ENCODE assay signal across 17 cellular contexts in genomic region chr2:119178811-119179601, GRCh38. TPM values are rescaled to one million over a fixed set of nuclear protein-coding genes. Genes with fewer than 3 reads are reported as not detected.
DNase-seq lines count a peak whose midpoint lies in the region; ATAC-seq and TF ChIP-seq lines count a peak whose summit lies in the region.
"Had no signal": no experiment of that assay in that cellular context is flagged by ENCODE, and none has a peak within 500 bp of the region (broad histone marks: within the 10 kb centered on the region; RNA-seq: fewer than 3 reads in every experiment).

No MANE protein-coding gene starts in this region.

- H3K9me2 ChIP-seq in GM23248 (ENCODE audit: insufficient read depth), result no peaks in the 10 kb centered on the region

- no peaks in the 10 kb centered on the region for H3K79me2 ChIP-seq in GM23248 (ENCODE audit: insufficient read depth)

- no peak overlapping the region for H3K9ac ChIP-seq in GM23248

- no peaks in the 10 kb centered on the region for H3F3A ChIP-seq in GM23248 (ENCODE audit: insufficient read depth)

- H3K4me3 ChIP-seq in GM23248 (no peak overlapping the region), epithelial cell of proximal tubule (ENCODE audit: low read depth, low read length) (no peak overlapping the region)
- H3K4me3 ChIP-seq: gastroesophageal sphincter had no signal

- WGBS in GM23248 (ENCODE audit: low coverage in 1 of 2, low lambda C conversion rate in 2 of 2, missing lambda C conversion rate in 2 of 2), 2 experiments, result 82 to 84% methylated on average over 8 of the region's 8 CpGs

- in situ Hi-C loops in GM23248 (cut with MboI), result no loop called here

- no peaks in the 10 kb centered on the region for H3K9me3 ChIP-seq in GM23248 (ENCODE audit: low read depth)
- H3K9me3 ChIP-seq: gastroesophageal sphincter had no signal

- no peak overlapping the region for H3K4me2 ChIP-seq in GM23248 (ENCODE audit: unreplicated experiment)

- ATAC-seq in HG02970 (IDR thresholded peaks at IDR 0.05; ENCODE audit: low FRiP score, unreplicated experiment), result no peak
- ATAC-seq: activated T-helper 17 cell treated with anti-CD3 and anti-CD28 coated beads, Interleukin-2, amount 50 U/mL, for 72 hours; gastroesophageal sphincter had no signal

- H3K27me3 ChIP-seq in GM23248 (replicated peaks; ENCODE audit: insufficient read depth), result no peaks in the 10 kb centered on the region
- H3K27me3 ChIP-seq: gastroesophageal sphincter had no signal

- H3K27ac ChIP-seq in GM23248, result no peak overlapping the region
- H3K27ac ChIP-seq: gastroesophageal sphincter had no signal

- H2AFZ ChIP-seq in GM23248, result no peak overlapping the region

- no peaks in the 10 kb centered on the region for H3K36me3 ChIP-seq in GM23248 (ENCODE audit: low read depth)
- H3K36me3 ChIP-seq: gastroesophageal sphincter had no signal

- no peaks in the 10 kb centered on the region for H4K20me1 ChIP-seq in GM23248 (ENCODE audit: insufficient read depth)

- DNase-seq in GM23248, result peak; percentile 37
- peak; percentile 93 for DNase-seq in NCI-H1694 treated with DMSO at 0.1 percent for 48 hours (lab: John Stamatoyannopoulos, UW)
- DNase-seq in epithelial cell of proximal tubule (ENCODE audit: low read depth), result peak; percentile 39
- peak; percentile 90 for DNase-seq in renal cortical epithelial cell (ENCODE audit: low read depth)
- no peak for DNase-seq in NCI-H446 treated with DMSO at 0.1 percent for 48 hours (lab: John Stamatoyannopoulos, UW)
- DNase-seq in DMS114 treated with DMSO at 0.1 percent for 48 hours (lab: John Stamatoyannopoulos, UW; ENCODE audit: unreplicated experiment), result no peak
- DNase-seq: activated CD4-positive, alpha-beta T cell treated with anti-CD3 and anti-CD28 coated beads, Interleukin-2, amount 10 ng/mL, durations not matched to agents 7 days and 5 days; CD4-positive, alpha-beta memory T cell; effector memory CD4-positive, alpha-beta T cell; immature natural killer cell; naive B cell; NCI-H345; T-helper 2 cell had no signal

- no peak for TF ChIP-seq CTCF in epithelial cell of proximal tubule (conservative IDR thresholded peaks at IDR 0.05; ENCODE audit: low read depth, low read length)

- H3K4me1 ChIP-seq in GM23248 (ENCODE audit: insufficient read depth), result peaks cover 7% of the 10 kb centered on the region; the same call in 1 of the 2 replicates
- H3K4me1 ChIP-seq: gastroesophageal sphincter had no signal

RNA-seq across cellular contexts. Expression of gene C1QL2, which starts 20.5 kb away (rescaled TPM):
- not detected in 2 replicates for total RNA-seq in GM23248 (2014; rRNA removed; shearing (Covaris generic))
- polyA plus RNA-seq in GM23248 (2016; fragmentation: Nextera tagmentation; extraction: Ambion mirVana), result not detected in 2 replicates
- not detected in 2 replicates for total RNA-seq in epithelial cell of proximal tubule
- not detected in 2 replicates for total RNA-seq in renal cortical epithelial cell
- total RNA-seq: activated CD4-positive, alpha-beta T cell treated with anti-CD3 and anti-CD28 coated beads, Interleukin-2, amount 10 ng/mL, durations not matched to agents 7 days and 5 days; activated T-helper 17 cell treated with anti-CD3 and anti-CD28 coated beads, Interleukin-2, amount 50 U/mL, for 72 hours; CD4-positive, alpha-beta memory T cell; gastroesophageal sphincter; HT-29 had no signal
- polyA plus RNA-seq: CD4-positive, alpha-beta memory T cell; immature natural killer cell had no signal

RNA-seq across cellular contexts. Expression of gene STEAP3, which starts 44.6 kb away (rescaled TPM):
- total RNA-seq in GM23248 (2014; rRNA removed; shearing (Covaris generic)), result 29.5 and 30.5 TPM in 2 replicates
- 31.3 and 33.8 TPM in 2 replicates for polyA plus RNA-seq in GM23248 (2016; fragmentation: Nextera tagmentation; extraction: Ambion mirVana)
- 27.8 and 35.1 TPM in 2 replicates for total RNA-seq in epithelial cell of proximal tubule
- total RNA-seq in renal cortical epithelial cell, result 18.9 and 24.5 TPM in 2 replicates
- polyA plus RNA-seq: CD4-positive, alpha-beta memory T cell had no signal

Comparison
In these comparisons a context has a peak if more than half of its experiments do, and no peak if none do; other contexts are left out.
1. DNase-seq: peak in GM23248 (single experiment), NCI-H1694 treated with DMSO at 0.1 percent for 48 hours (single experiment), epithelial cell of proximal tubule (single experiment) and renal cortical epithelial cell (single experiment); none in NCI-H446 treated with DMSO at 0.1 percent for 48 hours (single experiment) and DMS114 treated with DMSO at 0.1 percent for 48 hours (single experiment).